14 cellular contexts compared by ENCODE assay signal in genomic region chr18:10266236-10266585, GRCh38.
DNase-seq lines count a peak whose midpoint lies in the region; ATAC-seq and TF ChIP-seq lines count a peak whose summit lies in the region.
"Had no signal": no experiment of that assay in that cellular context is flagged by ENCODE, and none has a peak within 500 bp of the region (broad histone marks: within the 10 kb centered on the region; RNA-seq: fewer than 3 reads in every experiment).

No MANE protein-coding gene starts in this region.

- no peaks in the 10 kb centered on the region for H3K36me3 ChIP-seq in mesodermal cell (ENCODE audit: control insufficient read depth, insufficient read depth, low read length)
- H3K36me3 ChIP-seq: BE2C, HAP-1 had no signal

- H3K4me3 ChIP-seq in fibroblast of the aortic adventitia (ENCODE audit: low read depth, low read length) (no peak overlapping the region), mesodermal cell (ENCODE audit: extremely low read depth, insufficient read depth, low read length, poor library complexity, severe bottlenecking) (no peak overlapping the region)
- H3K4me3 ChIP-seq: GM23338, HAP-1 had no signal

- peaks cover 16% of the 10 kb centered on the region for H3K4me1 Mint-ChIP-seq in Calu3 (ENCODE audit: low read depth, unreplicated experiment)
- H3K4me1 Mint-ChIP-seq in activated T-helper 2 cell treated with anti-CD3 and anti-CD28 coated beads, Interferon-gamma antibody, Interleukin-2, Interleukin-4, amounts not matched to agents 10 μg/mL and 5 μg/mL and 100 μg/mL, durations not matched to agents 14 hours and 24 hours and 36 hours (ENCODE audit: low read depth) = no peaks in the 10 kb centered on the region
- H3K4me1 Mint-ChIP-seq: CD4-positive, alpha-beta memory T cell had no signal

- H3K27ac Mint-ChIP-seq in Calu3 (ENCODE audit: unreplicated experiment) = peak overlapping the region; percentile 45
- H3K27ac Mint-ChIP-seq in activated T-helper 2 cell treated with anti-CD3 and anti-CD28 coated beads, Interferon-gamma antibody, Interleukin-2, Interleukin-4, amounts not matched to agents 10 μg/mL and 5 μg/mL and 100 μg/mL, durations not matched to agents 14 hours and 24 hours and 36 hours = no peak overlapping the region
- H3K27ac Mint-ChIP-seq: CD4-positive, alpha-beta memory T cell; GM23338 had no signal

- H3K4me3 Mint-ChIP-seq in Calu3 (ENCODE audit: low read depth, unreplicated experiment) = peak overlapping the region; percentile 1
- H3K4me3 Mint-ChIP-seq in activated T-helper 2 cell treated with anti-CD3 and anti-CD28 coated beads, Interferon-gamma antibody, Interleukin-2, Interleukin-4, amounts not matched to agents 10 μg/mL and 5 μg/mL and 100 μg/mL, durations not matched to agents 14 hours and 24 hours and 36 hours (ENCODE audit: low read depth) = no peak overlapping the region
- H3K4me3 Mint-ChIP-seq: CD4-positive, alpha-beta memory T cell; GM23338 had no signal

- CTCF ChIA-PET in Calu3 (lab: Charles Lee) = interaction anchor here (0.6 to 0.7 kb wide), 2 partner anchors 152 to 251 kb away, joined by 3 read pairs; no protein-coding TSS in a partner anchor

- TF ChIP-seq CTCF in Calu3 (IDR thresholded peaks at IDR 0.05; ENCODE audit: unreplicated experiment) (no peak), fibroblast of the aortic adventitia (IDR thresholded peaks at IDR 0.05; ENCODE audit: insufficient read depth, low read length) (peak; percentile 1)

- intact Hi-C loops in Calu3 (cut with micrococcal nuclease; ENCODE audit: unreplicated experiment) = no loop called here
- intact Hi-C loops in activated T-helper 2 cell treated with anti-CD3 and anti-CD28 coated beads, Interferon-gamma antibody, Interleukin-2, Interleukin-4, amounts not matched to agents 10 μg/mL and 5 μg/mL and 100 μg/mL, durations not matched to agents 14 hours and 24 hours and 36 hours (cut with micrococcal nuclease) = no loop called here

- no peaks in the 10 kb centered on the region for H3K9me3 Mint-ChIP-seq in Calu3 (ENCODE audit: low read depth, unreplicated experiment)
- no peaks in the 10 kb centered on the region for H3K9me3 Mint-ChIP-seq in activated T-helper 2 cell treated with anti-CD3 and anti-CD28 coated beads, Interferon-gamma antibody, Interleukin-2, Interleukin-4, amounts not matched to agents 10 μg/mL and 5 μg/mL and 100 μg/mL, durations not matched to agents 14 hours and 24 hours and 36 hours

- no peak for DNase-seq in Calu3
- no peak for DNase-seq in fibroblast of the aortic adventitia (ENCODE audit: low read depth)
- no peak for DNase-seq in AG08396 (ENCODE audit: low spot score)
- DNase-seq in activated T-helper 2 cell treated with anti-CD3 and anti-CD28 coated beads, Interferon-gamma antibody, Interleukin-2, Interleukin-4, amounts not matched to agents 10 μg/mL and 5 μg/mL and 100 μg/mL, durations not matched to agents 14 hours and 24 hours and 36 hours (ENCODE audit: low spot score) = no peak
- DNase-seq: BE2C; C1 segment of cervical spinal cord; CD4-positive, alpha-beta memory T cell; COR-L47; DMS153; DND-41 had no signal

- BruUV-seq in Calu3 (replicated peaks; lab: Mats Ljungman, UMichigan) = no TSS peak

- no peaks in the 10 kb centered on the region for H3K27me3 Mint-ChIP-seq in Calu3 (ENCODE audit: unreplicated experiment)
- no peaks in the 10 kb centered on the region for H3K27me3 Mint-ChIP-seq in activated T-helper 2 cell treated with anti-CD3 and anti-CD28 coated beads, Interferon-gamma antibody, Interleukin-2, Interleukin-4, amounts not matched to agents 10 μg/mL and 5 μg/mL and 100 μg/mL, durations not matched to agents 14 hours and 24 hours and 36 hours (ENCODE audit: low read depth)

- H3K9me3 ChIP-seq in mesodermal cell (ENCODE audit: control insufficient read depth, low read length) = peaks cover 4% of the 10 kb centered on the region
- H3K9me3 ChIP-seq: BE2C, HAP-1 had no signal

- peak overlapping the region; percentile 76 for H3K27ac ChIP-seq in mesodermal cell (ENCODE audit: low read depth, low read length, severe bottlenecking)

- peaks cover 6% of the 10 kb centered on the region for H3K4me1 ChIP-seq in mesodermal cell (ENCODE audit: control insufficient read depth, insufficient read depth, low read length, poor library complexity, severe bottlenecking)
- H3K4me1 ChIP-seq: BE2C, HAP-1 had no signal

- ATAC-seq in GM18511 (IDR thresholded peaks at IDR 0.05; ENCODE audit: unreplicated experiment) = no peak
- ATAC-seq: GM23338 had no signal

- no peaks in the 10 kb centered on the region for H3K36me3 Mint-ChIP-seq in Calu3 (ENCODE audit: insufficient read depth, unreplicated experiment)
- no peaks in the 10 kb centered on the region for H3K36me3 Mint-ChIP-seq in activated T-helper 2 cell treated with anti-CD3 and anti-CD28 coated beads, Interferon-gamma antibody, Interleukin-2, Interleukin-4, amounts not matched to agents 10 μg/mL and 5 μg/mL and 100 μg/mL, durations not matched to agents 14 hours and 24 hours and 36 hours (ENCODE audit: low read depth)
- H3K36me3 Mint-ChIP-seq: CD4-positive, alpha-beta memory T cell had no signal

- WGBS in mesodermal cell (ENCODE audit: insufficient coverage in 2 of 2), 2 experiments = 80 to 86% methylated on average over 1 to 2 of the region's 4 CpGs
